In the genomic region with DNA sequence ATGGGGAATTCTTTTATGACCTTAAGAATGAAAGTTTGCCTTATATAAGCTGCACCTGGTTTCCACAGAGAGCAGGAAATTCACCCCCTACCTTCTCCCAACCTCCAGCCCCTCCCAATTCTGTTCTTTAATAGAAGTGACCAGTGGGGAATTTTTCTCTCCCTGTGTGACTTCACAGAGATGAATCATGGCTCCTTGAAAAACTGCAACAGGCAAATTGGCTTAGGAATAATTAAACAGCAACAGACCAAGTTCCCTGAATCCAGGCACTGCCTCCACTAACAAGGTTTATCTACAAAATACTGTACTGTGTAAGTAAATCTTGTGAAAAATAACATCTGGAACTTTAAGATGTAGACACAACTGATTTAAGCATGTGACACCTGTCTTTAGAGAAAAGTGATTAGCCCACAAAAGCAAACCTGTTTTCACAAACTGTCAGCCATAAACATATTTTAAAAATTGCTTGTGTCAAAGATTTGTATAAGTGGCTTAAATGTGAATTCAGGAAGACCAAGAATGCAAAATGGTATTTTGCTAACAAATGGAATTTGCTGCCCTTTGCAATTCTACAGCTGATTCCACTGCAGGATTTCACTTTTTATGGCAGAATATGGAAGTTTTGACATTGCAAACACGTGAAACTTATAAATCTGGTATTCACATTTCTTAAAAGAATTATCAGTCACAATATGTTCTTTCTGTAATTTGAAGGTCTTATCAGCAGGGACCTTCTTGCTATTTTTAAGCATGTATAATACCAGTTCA, we compare ENCODE assay signal across 1 cellular context.
TF ChIP-seq lines count a peak whose summit lies in the region.

No MANE protein-coding gene starts in this region.

TF ChIP-seq in IMR-90, 13 proteins besides CTCF, POLR2A, EP300 and RAD21:
- TF ChIP-seq MAFK (IDR thresholded peaks at IDR 0.05; ENCODE audit: low read depth, low read length) (peak; percentile 60), FOS (IDR thresholded peaks at IDR 0.05; ENCODE audit: low read depth, low read length) (0 out of 2 replicates have a peak, but pooled peaks have one; percentile 17), CHD1 (IDR thresholded peaks at IDR 0.05; ENCODE audit: low read depth, low read length) (no peak), RFX5 (IDR thresholded peaks at IDR 0.05; ENCODE audit: low read depth, low read length) (no peak), RCOR1 (IDR thresholded peaks at IDR 0.05; ENCODE audit: insufficient replicate concordance, low read length) (no peak), BHLHE40 (IDR thresholded peaks at IDR 0.05; ENCODE audit: low read depth, low read length) (no peak)
